ENCODE assay signal across 8 cellular contexts in genomic region chr21:33071878-33072306, GRCh38. TPM values are rescaled to one million over a fixed set of nuclear protein-coding genes. Genes with fewer than 3 reads are reported as not detected.
DNase-seq lines count a peak whose midpoint lies in the region; ATAC-seq and TF ChIP-seq lines count a peak whose summit lies in the region.

No MANE protein-coding gene starts in this region.

- no peaks in the 10 kb centered on the region for H4K20me1 ChIP-seq in KMS-11 (ENCODE audit: insufficient read depth)

- H3K4me3 ChIP-seq in KMS-11 (IDR thresholded peaks at IDR 0.05; ENCODE audit: insufficient read depth, low read depth, low read length) = no peak overlapping the region
- H3K4me3 ChIP-seq in colonic mucosa = peak overlapping the region; percentile 28
- H3K4me3 ChIP-seq in naive thymus-derived CD4-positive, alpha-beta T cell (ENCODE audit: low read length) = peak overlapping the region; percentile 12

- H3K27me3 ChIP-seq in KMS-11 (ENCODE audit: insufficient read depth, low read depth) = no peaks in the 10 kb centered on the region
- peaks cover 53% of the 10 kb centered on the region for H3K27me3 ChIP-seq in colonic mucosa
- peaks cover 7 to 8% of the 10 kb centered on the region in 2 donors for H3K27me3 ChIP-seq in naive thymus-derived CD4-positive, alpha-beta T cell (ENCODE audit: control insufficient read depth in 2 of 2, insufficient read depth in 2 of 2, low read length in 2 of 2)

- intact Hi-C loops in CD14-positive monocyte (cut with micrococcal nuclease) (loop anchor here (5.0 kb wide), 2 partner anchors 35 to 45 kb away; partner anchors contain the start of gene OLIG2 (in 2 of the 2)), colonic mucosa (cut with DNase I) (no loop called here)
- intact Hi-C loops in naive thymus-derived CD4-positive, alpha-beta T cell (cut with micrococcal nuclease) = loop anchor here (5.0 kb wide), 2 partner anchors 35 to 50 kb away; no protein-coding TSS in a partner anchor

- ATAC-seq in naive thymus-derived CD4-positive, alpha-beta T cell = no peak
- no peak for ATAC-seq in GM21737 (IDR thresholded peaks at IDR 0.05; ENCODE audit: unreplicated experiment)

- H2AFZ ChIP-seq in KMS-11 (ENCODE audit: low read depth) = no peak overlapping the region

- no peaks in the 10 kb centered on the region for H3K9me3 ChIP-seq in colonic mucosa
- peaks cover 0 to 6% (median 0%) of the 10 kb centered on the region in 3 experiments for H3K9me3 ChIP-seq in naive thymus-derived CD4-positive, alpha-beta T cell (ENCODE audit: control insufficient read depth in 2 of 3, low read length in 3 of 3)

- H3K4me1 ChIP-seq in KMS-11 (ENCODE audit: low read depth, poor library complexity, severe bottlenecking) = peaks cover 43% of the 10 kb centered on the region
- peaks cover 7% of the 10 kb centered on the region for H3K4me1 ChIP-seq in colonic mucosa
- H3K4me1 ChIP-seq in naive thymus-derived CD4-positive, alpha-beta T cell (ENCODE audit: control insufficient read depth in 2 of 2, insufficient read depth in 2 of 2, low read length in 2 of 2) = no peaks in the 10 kb centered on the region

- CTCF ChIA-PET in naive thymus-derived CD4-positive, alpha-beta T cell (lab: Charles Lee) = interaction anchor here (0.6 kb wide), 1 partner anchor 261 kb away, joined by 4 read pairs; no protein-coding TSS in a partner anchor

- POLR2A ChIA-PET in naive thymus-derived CD4-positive, alpha-beta T cell (lab: Charles Lee) = no interaction called here

- H3K4me2 ChIP-seq in KMS-11 = peak overlapping the region; percentile 40

- peaks cover 7 to 13% of the 10 kb centered on the region in 2 donors for H3K36me3 Mint-ChIP-seq in CD14-positive monocyte
- peaks cover 0 to 4% (median 0%) of the 10 kb centered on the region in 5 donors for H3K36me3 Mint-ChIP-seq in naive thymus-derived CD4-positive, alpha-beta T cell

- DNase-seq in CD14-positive monocyte (ENCODE audit: low spot score) (no peak), colonic mucosa (no peak), islet precursor cell (no peak), GM20000 (ENCODE audit: low spot score) (no peak), NCI-H2171 (lab: John Stamatoyannopoulos, UW) (no peak)
- DNase-seq in naive thymus-derived CD4-positive, alpha-beta T cell = peak in 4 of 9 donors; percentile 4 to 23 (median 6)

- H3K4me1 Mint-ChIP-seq in CD14-positive monocyte = peaks cover 50% of the 10 kb centered on the region
- peaks cover 10 to 28% (median 23%) of the 10 kb centered on the region in 7 donors for H3K4me1 Mint-ChIP-seq in naive thymus-derived CD4-positive, alpha-beta T cell

- peaks cover 0 to 4% (median 0%) of the 10 kb centered on the region in 7 donors for H3K9me3 Mint-ChIP-seq in CD14-positive monocyte
- H3K9me3 Mint-ChIP-seq in naive thymus-derived CD4-positive, alpha-beta T cell = peaks cover 0 to 10% (median 0%) of the 10 kb centered on the region in 11 donors

- peaks cover 9 to 28% (median 25%) of the 10 kb centered on the region in 3 donors for H3K27me3 Mint-ChIP-seq in CD14-positive monocyte (ENCODE audit: low read depth in 3 of 3)
- H3K27me3 Mint-ChIP-seq in naive thymus-derived CD4-positive, alpha-beta T cell = peaks cover 47 to 79% (median 66%) of the 10 kb centered on the region in 5 donors

- H3K27ac Mint-ChIP-seq in CD14-positive monocyte = peak overlapping the region; percentile 50 to 95 (median 89)
- H3K27ac Mint-ChIP-seq in naive thymus-derived CD4-positive, alpha-beta T cell = no peak overlapping the region

- H3K79me2 ChIP-seq in KMS-11 (ENCODE audit: insufficient read depth, low read depth) = no peaks in the 10 kb centered on the region

- peak overlapping the region; percentile 93 to 97 for H3K4me3 Mint-ChIP-seq in CD14-positive monocyte
- peak overlapping the region; percentile 58 to 88 (median 82) for H3K4me3 Mint-ChIP-seq in naive thymus-derived CD4-positive, alpha-beta T cell

- H3K27ac ChIP-seq in KMS-11 = no peak overlapping the region
- no peak overlapping the region for H3K27ac ChIP-seq in colonic mucosa
- no peak overlapping the region for H3K27ac ChIP-seq in naive thymus-derived CD4-positive, alpha-beta T cell (ENCODE audit: low read depth, low read length)

- TF ChIP-seq CTCF in CD14-positive monocyte (IDR thresholded peaks at IDR 0.05) (no peak), KMS-11 (conservative IDR thresholded peaks at IDR 0.05; ENCODE audit: low read depth, low read length) (no peak), colonic mucosa (IDR thresholded peaks at IDR 0.05) (no peak), GM20000 (IDR thresholded peaks at IDR 0.05; ENCODE audit: extremely low read depth, missing control alignments) (no peak)

- H3K9ac ChIP-seq in KMS-11 (peak overlapping the region; percentile 50; the same call in 1 of the 2 replicates), colonic mucosa (ENCODE audit: low read depth in 2 of 2, low read length in 2 of 2) (no peak overlapping the region)

- H3K36me3 ChIP-seq in KMS-11 (ENCODE audit: insufficient read depth) = no peaks in the 10 kb centered on the region
- no peaks in the 10 kb centered on the region for H3K36me3 ChIP-seq in colonic mucosa
- H3K36me3 ChIP-seq in naive thymus-derived CD4-positive, alpha-beta T cell (ENCODE audit: control insufficient read depth in 2 of 3, insufficient read depth in 3 of 3, low read length in 3 of 3) = no peaks in the 10 kb centered on the region

RNA-seq across cellular contexts. Expression of gene OLIG1, which starts 2.0 kb away (rescaled TPM):
- polyA plus RNA-seq in CD14-positive monocyte = 10 to 100 TPM; 20.0 to 40.7 TPM
- total RNA-seq in colonic mucosa = not detected
- 1 to 10 TPM in 1 of 5 experiments, under 1 TPM in 1, not detected in 3; 0.34 to 9.3 TPM for total RNA-seq in naive thymus-derived CD4-positive, alpha-beta T cell
- not detected for polyA plus RNA-seq in naive thymus-derived CD4-positive, alpha-beta T cell

RNA-seq across cellular contexts. Expression of gene OLIG2, which starts 46.2 kb away (rescaled TPM):
- polyA plus RNA-seq in CD14-positive monocyte = not detected
- not detected for total RNA-seq in colonic mucosa
- not detected for total RNA-seq in naive thymus-derived CD4-positive, alpha-beta T cell
- not detected for polyA plus RNA-seq in naive thymus-derived CD4-positive, alpha-beta T cell

Comparison
In these comparisons a context has a peak if more than half of its experiments do, and no peak if none do; other contexts are left out.
1. H3K27ac Mint-ChIP-seq: peak in CD14-positive monocyte (7 of 7); none in naive thymus-derived CD4-positive, alpha-beta T cell (0 of 9).